In genomic region chr6:111482959-111483735, GRCh38 we compare ENCODE assay signal across 1 cellular context.
TF ChIP-seq lines count a peak whose summit lies in the region.

TSS of gene REV3L (minus strand) at chr6:111483218. CDS start at chr6:111482888, 330 bp downstream.

TF ChIP-seq in HepG2, 621 proteins besides CTCF, POLR2A, EP300 and RAD21 (continued from another document and continues in another):
- TF ChIP-seq AKNA (CRISPR knock-in tag; IDR thresholded peaks at IDR 0.05; ENCODE audit: borderline replicate concordance) = no peak
- TF ChIP-seq ZMAT5 (CRISPR knock-in tag; IDR thresholded peaks at IDR 0.05; ENCODE audit: borderline replicate concordance, low read depth) = no peak
- peak; percentile 6; the same call in 1 of the 2 replicates for TF ChIP-seq CEBPG (CRISPR knock-in tag; IDR thresholded peaks at IDR 0.05)
- peak; percentile 30 for TF ChIP-seq PTBP1 (IDR thresholded peaks at IDR 0.05; ENCODE audit: low read depth, low read length, poor library complexity, severe bottlenecking)
- TF ChIP-seq CBX1 (IDR thresholded peaks at IDR 0.05; ENCODE audit: low read depth) = peak; percentile 77
- peak; percentile 62; the same call in 1 of the 2 replicates for TF ChIP-seq DR1 (CRISPR knock-in tag; IDR thresholded peaks at IDR 0.05)
- peak; percentile 13; the same call in 1 of the 2 replicates for TF ChIP-seq ZNF761 (CRISPR knock-in tag; conservative IDR thresholded peaks at IDR 0.05)
- peak; percentile 76 for TF ChIP-seq ZHX2 (IDR thresholded peaks at IDR 0.05; ENCODE audit: low read depth)
- TF ChIP-seq ZHX2 (CRISPR knock-in tag; IDR thresholded peaks at IDR 0.05; ENCODE audit: borderline replicate concordance) = no peak; the same call in 1 of the 2 replicates
- peak; percentile 93 for TF ChIP-seq ZFP91 (CRISPR knock-in tag; IDR thresholded peaks at IDR 0.05; ENCODE audit: borderline replicate concordance)
- peak; percentile 17; the same call in 1 of the 2 replicates for TF ChIP-seq ZNF318 (CRISPR knock-in tag; IDR thresholded peaks at IDR 0.05)
- TF ChIP-seq MATR3 (CRISPR knock-in tag; IDR thresholded peaks at IDR 0.05) = no peak
- TF ChIP-seq ZEB1 (IDR thresholded peaks at IDR 0.05; ENCODE audit: insufficient replicate concordance, low read depth) = no peak
- peak; percentile 78 for TF ChIP-seq KDM3A (CRISPR knock-in tag; IDR thresholded peaks at IDR 0.05; ENCODE audit: low read depth)
- peak; percentile 93 for TF ChIP-seq CHD2 (IDR thresholded peaks at IDR 0.05; ENCODE audit: low read depth, low read length)
- no peak for TF ChIP-seq ZNF766 (CRISPR knock-in tag; IDR thresholded peaks at IDR 0.05; ENCODE audit: borderline replicate concordance)
- TF ChIP-seq GATAD2A (CRISPR knock-in tag; IDR thresholded peaks at IDR 0.05) = peak; percentile 26; the same call in 1 of the 2 replicates
- peak; percentile 8 for TF ChIP-seq TRAFD1 (CRISPR knock-in tag; IDR thresholded peaks at IDR 0.05; ENCODE audit: borderline replicate concordance)
- peak; percentile 81 for TF ChIP-seq HBP1 (CRISPR knock-in tag; IDR thresholded peaks at IDR 0.05; ENCODE audit: low read depth)
- peak; percentile 73 for TF ChIP-seq RBM22 (optimal IDR thresholded peaks at IDR 0.05; ENCODE audit: low read length)
- peak; percentile 32 for TF ChIP-seq PHF5A (CRISPR knock-in tag; IDR thresholded peaks at IDR 0.05; ENCODE audit: low read depth, unreplicated experiment)
- peak; percentile 63 for TF ChIP-seq FOSL2 (CRISPR knock-in tag; IDR thresholded peaks at IDR 0.05)
- TF ChIP-seq NFE2 (CRISPR knock-in tag; IDR thresholded peaks at IDR 0.05) = no peak
- peak; percentile 81 for TF ChIP-seq XRCC5 (optimal IDR thresholded peaks at IDR 0.05; ENCODE audit: low read length)
- TF ChIP-seq MIER2 (CRISPR knock-in tag; IDR thresholded peaks at IDR 0.05) = peak; percentile 9; the same call in 1 of the 2 replicates
- TF ChIP-seq NR3C1 (CRISPR knock-in tag; IDR thresholded peaks at IDR 0.05) = no peak
- 0 out of 2 replicates have a peak, but pooled peaks have one; percentile 28 for TF ChIP-seq ATAD3A (CRISPR knock-in tag; IDR thresholded peaks at IDR 0.05)
- no peak for TF ChIP-seq HNRNPH1 (optimal IDR thresholded peaks at IDR 0.05; ENCODE audit: low read depth, low read length)
- TF ChIP-seq ETV5 (CRISPR knock-in tag; IDR thresholded peaks at IDR 0.05; ENCODE audit: borderline replicate concordance) = peak; percentile 87
- TF ChIP-seq ZNF720 (CRISPR knock-in tag; IDR thresholded peaks at IDR 0.05) = peak; percentile 68; the same call in 1 of the 2 replicates
- TF ChIP-seq PHF20 (CRISPR knock-in tag; IDR thresholded peaks at IDR 0.05) = peak; percentile 81
- peak; percentile 51 for TF ChIP-seq SAP130 (CRISPR knock-in tag; IDR thresholded peaks at IDR 0.05; ENCODE audit: low read depth)
